ENCODE assay signal across 1 cellular context in the genomic region with DNA sequence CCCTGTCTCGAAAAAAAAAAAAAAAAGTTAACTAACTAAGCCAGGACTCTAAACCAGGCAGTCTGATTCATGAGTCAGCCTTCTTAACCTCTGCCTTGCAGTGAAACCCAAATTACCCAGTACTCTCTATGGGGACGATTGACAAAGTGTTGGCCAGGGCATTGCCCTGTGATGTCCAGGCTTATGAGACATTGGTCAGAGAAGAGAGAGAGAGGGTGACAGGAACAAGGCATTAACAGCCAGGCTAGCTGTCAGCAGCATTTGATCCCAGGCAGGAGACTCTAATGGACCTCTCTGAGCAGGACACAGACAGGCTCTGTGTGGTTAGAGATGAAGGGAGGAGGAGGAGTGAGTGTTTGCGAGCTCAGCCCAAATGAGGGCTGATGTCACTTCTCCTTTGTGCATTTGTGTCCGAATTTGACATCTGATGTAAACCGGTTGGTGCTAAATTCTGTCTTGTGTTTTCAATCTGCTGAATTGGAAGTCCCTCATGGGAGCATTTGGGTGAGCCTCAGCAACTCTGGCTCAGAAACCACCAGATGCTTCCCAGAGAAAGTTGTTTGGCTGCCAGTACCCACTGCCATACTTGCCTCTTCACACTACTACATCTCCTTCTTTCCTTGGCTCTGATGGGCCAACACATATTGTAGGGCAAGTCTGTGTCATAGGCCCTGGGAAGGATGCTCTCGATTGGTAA.
TF ChIP-seq lines count a peak whose summit lies in the region.

No MANE protein-coding gene starts in this region.

TF ChIP-seq in K562, 482 proteins besides CTCF, POLR2A, EP300 and RAD21 (continued from another document and continues in another):
- TF ChIP-seq ZBTB40 (IDR thresholded peaks at IDR 0.05) (peak; percentile 2; the same call in 1 of the 2 replicates), ZBTB40 (CRISPR knock-in tag; IDR thresholded peaks at IDR 0.05) (no peak), EHMT2 (IDR thresholded peaks at IDR 0.05) (no peak), TEAD2 (tag; IDR thresholded peaks at IDR 0.05) (no peak), MAFK (IDR thresholded peaks at IDR 0.05; ENCODE audit: low read length) (peak; percentile 20; the same call in 1 of the 2 replicates), PHB2 (IDR thresholded peaks at IDR 0.05; ENCODE audit: low read depth) (no peak), ZNF316 (IDR thresholded peaks at IDR 0.05) (peak; percentile 75), SETDB1 (IDR thresholded peaks at IDR 0.05; ENCODE audit: low read length) (no peak), SPI1 (IDR thresholded peaks at IDR 0.05; ENCODE audit: borderline replicate concordance, low read depth, low read length) (peak; percentile 75), ZC3H11A (IDR thresholded peaks at IDR 0.05; ENCODE audit: low read depth, low read length) (no peak), ZC3H4 (CRISPR knock-in tag; IDR thresholded peaks at IDR 0.05; ENCODE audit: borderline replicate concordance) (no peak), MYNN (IDR thresholded peaks at IDR 0.05) (no peak), MYNN (CRISPR knock-in tag; IDR thresholded peaks at IDR 0.05) (no peak), ZNF668 (CRISPR knock-in tag; IDR thresholded peaks at IDR 0.05) (no peak), TAL1 (IDR thresholded peaks at IDR 0.05) (no peak), ZNF146 (CRISPR knock-in tag; IDR thresholded peaks at IDR 0.05; ENCODE audit: unreplicated experiment) (no peak), SLC30A9 (CRISPR knock-in tag; IDR thresholded peaks at IDR 0.05) (no peak), DNMT1 (IDR thresholded peaks at IDR 0.05) (no peak), TEAD1 (CRISPR knock-in tag; IDR thresholded peaks at IDR 0.05) (peak in 1 of 2 experiments; percentile 30; a peak in 1 of 4 replicates), ZNF717 (CRISPR knock-in tag; IDR thresholded peaks at IDR 0.05) (no peak), MAFF (IDR thresholded peaks at IDR 0.05; ENCODE audit: low read length) (peak; percentile 28; the same call in 1 of the 2 replicates), ETV5 (CRISPR knock-in tag; IDR thresholded peaks at IDR 0.05; ENCODE audit: low read depth) (no peak), NONO (IDR thresholded peaks at IDR 0.05; ENCODE audit: low read depth in 2 of 2, low read length in 1 of 2) (no peak), HMGXB4 (CRISPR knock-in tag; IDR thresholded peaks at IDR 0.05) (no peak), SRSF7 (optimal IDR thresholded peaks at IDR 0.05; ENCODE audit: low read depth, low read length) (no peak), RNF2 (IDR thresholded peaks at IDR 0.05) (peak; percentile 19; the same call in 1 of the 2 replicates), ATF1 (CRISPR knock-in tag; IDR thresholded peaks at IDR 0.05) (no peak), ATF1 (tag; IDR thresholded peaks at IDR 0.05) (no peak), RBM14 (IDR thresholded peaks at IDR 0.05; ENCODE audit: borderline replicate concordance, insufficient read depth, low read depth, low read length) (no peak), ZBTB17 (CRISPR knock-in tag; IDR thresholded peaks at IDR 0.05) (0 out of 2 replicates have a peak, but pooled peaks have one; percentile 64), ZNF140 (CRISPR knock-in tag; IDR thresholded peaks at IDR 0.05) (0 out of 2 replicates have a peak, but pooled peaks have one; percentile 19), XRCC5 (IDR thresholded peaks at IDR 0.05; ENCODE audit: low read depth, low read length) (no peak), HDAC6 (IDR thresholded peaks at IDR 0.05; ENCODE audit: low read depth, low read length) (no peak), MEF2D (tag; conservative IDR thresholded peaks at IDR 0.05; ENCODE audit: low read depth) (no peak), THAP7 (CRISPR knock-in tag; IDR thresholded peaks at IDR 0.05) (no peak), POLR2H (tag; IDR thresholded peaks at IDR 0.05; ENCODE audit: low read depth) (no peak), ZNF785 (CRISPR knock-in tag; IDR thresholded peaks at IDR 0.05) (no peak), SMARCC2 (IDR thresholded peaks at IDR 0.05; ENCODE audit: low read depth) (no peak)
- TF ChIP-seq, protein P1, sequence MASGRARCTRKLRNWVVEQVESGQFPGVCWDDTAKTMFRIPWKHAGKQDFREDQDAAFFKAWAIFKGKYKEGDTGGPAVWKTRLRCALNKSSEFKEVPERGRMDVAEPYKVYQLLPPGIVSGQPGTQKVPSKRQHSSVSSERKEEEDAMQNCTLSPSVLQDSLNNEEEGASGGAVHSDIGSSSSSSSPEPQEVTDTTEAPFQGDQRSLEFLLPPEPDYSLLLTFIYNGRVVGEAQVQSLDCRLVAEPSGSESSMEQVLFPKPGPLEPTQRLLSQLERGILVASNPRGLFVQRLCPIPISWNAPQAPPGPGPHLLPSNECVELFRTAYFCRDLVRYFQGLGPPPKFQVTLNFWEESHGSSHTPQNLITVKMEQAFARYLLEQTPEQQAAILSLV (tag; IDR thresholded peaks at IDR 0.05), result no peak
- TF ChIP-seq, protein P2, sequence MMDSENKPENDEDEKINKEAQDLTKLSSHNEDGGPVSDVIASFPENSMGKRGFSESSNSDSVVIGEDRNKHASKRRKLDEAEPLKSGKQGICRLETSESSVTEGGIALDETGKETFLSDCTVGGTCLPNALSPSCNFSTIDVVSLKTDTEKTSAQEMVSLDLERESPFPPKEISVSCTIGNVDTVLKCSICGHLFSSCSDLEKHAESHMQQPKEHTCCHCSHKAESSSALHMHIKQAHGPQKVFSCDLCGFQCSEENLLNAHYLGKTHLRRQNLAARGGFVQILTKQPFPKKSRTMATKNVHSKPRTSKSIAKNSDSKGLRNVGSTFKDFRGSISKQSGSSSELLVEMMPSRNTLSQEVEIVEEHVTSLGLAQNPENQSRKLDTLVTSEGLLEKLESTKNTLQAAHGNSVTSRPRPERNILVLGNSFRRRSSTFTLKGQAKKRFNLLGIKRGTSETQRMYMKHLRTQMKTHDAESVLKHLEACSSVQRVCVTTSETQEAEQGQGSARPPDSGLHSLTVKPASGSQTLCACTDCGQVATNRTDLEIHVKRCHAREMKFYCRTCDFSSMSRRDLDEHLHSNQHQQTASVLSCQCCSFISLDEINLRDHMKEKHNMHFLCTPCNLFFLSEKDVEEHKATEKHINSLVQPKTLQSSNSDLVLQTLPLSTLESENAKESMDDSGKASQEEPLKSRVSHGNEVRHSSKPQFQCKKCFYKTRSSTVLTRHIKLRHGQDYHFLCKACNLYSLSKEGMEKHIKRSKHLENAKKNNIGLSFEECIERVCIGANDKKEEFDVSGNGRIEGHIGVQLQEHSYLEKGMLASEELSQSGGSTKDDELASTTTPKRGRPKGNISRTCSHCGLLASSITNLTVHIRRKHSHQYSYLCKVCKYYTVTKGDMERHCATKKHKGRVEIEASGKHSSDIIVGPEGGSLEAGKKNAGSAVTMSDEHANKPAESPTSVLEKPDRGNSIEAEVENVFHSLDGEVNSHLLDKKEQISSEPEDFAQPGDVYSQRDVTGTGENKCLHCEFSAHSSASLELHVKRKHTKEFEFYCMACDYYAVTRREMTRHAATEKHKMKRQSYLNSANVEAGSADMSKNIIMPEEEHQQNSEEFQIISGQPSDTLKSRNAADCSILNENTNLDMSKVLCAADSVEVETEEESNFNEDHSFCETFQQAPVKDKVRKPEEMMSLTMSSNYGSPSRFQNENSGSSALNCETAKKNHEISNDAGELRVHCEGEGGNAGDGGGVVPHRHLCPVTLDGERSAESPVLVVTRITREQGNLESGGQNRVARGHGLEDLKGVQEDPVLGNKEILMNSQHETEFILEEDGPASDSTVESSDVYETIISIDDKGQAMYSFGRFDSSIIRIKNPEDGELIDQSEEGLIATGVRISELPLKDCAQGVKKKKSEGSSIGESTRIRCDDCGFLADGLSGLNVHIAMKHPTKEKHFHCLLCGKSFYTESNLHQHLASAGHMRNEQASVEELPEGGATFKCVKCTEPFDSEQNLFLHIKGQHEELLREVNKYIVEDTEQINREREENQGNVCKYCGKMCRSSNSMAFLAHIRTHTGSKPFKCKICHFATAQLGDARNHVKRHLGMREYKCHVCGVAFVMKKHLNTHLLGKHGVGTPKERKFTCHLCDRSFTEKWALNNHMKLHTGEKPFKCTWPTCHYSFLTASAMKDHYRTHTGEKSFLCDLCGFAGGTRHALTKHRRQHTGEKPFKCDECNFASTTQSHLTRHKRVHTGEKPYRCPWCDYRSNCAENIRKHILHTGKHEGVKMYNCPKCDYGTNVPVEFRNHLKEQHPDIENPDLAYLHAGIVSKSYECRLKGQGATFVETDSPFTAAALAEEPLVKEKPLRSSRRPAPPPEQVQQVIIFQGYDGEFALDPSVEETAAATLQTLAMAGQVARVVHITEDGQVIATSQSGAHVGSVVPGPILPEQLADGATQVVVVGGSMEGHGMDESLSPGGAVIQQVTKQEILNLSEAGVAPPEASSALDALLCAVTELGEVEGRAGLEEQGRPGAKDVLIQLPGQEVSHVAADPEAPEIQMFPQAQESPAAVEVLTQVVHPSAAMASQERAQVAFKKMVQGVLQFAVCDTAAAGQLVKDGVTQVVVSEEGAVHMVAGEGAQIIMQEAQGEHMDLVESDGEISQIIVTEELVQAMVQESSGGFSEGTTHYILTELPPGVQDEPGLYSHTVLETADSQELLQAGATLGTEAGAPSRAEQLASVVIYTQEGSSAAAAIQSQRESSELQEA (IDR thresholded peaks at IDR 0.05; ENCODE audit: low read depth), result no peak
